Comparison of ENCODE assay signal across 14 cellular contexts in the genomic region with DNA sequence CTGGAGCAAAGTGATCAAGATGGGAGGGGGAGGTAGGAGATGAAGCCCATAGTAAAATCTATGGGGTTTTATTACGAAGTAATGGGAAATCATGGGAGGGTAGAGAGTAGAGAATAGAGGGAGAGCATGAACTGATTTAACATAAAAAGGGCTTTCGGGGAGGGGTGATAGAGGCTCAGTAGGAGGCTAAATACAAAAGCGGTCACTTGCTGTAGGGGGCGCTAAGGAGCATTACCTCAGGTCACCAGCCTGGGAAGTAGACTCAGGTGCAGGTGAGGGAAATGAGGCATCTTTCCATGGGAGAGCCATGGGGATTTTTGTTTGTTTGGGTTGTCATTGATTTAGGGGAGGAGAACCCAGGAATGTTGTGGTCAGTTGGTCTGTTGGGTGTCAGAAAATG. TPM values are rescaled to one million over a fixed set of nuclear protein-coding genes. Genes with fewer than 3 reads are reported as not detected.
DNase-seq lines count a peak whose midpoint lies in the region; ATAC-seq and TF ChIP-seq lines count a peak whose summit lies in the region.
"Had no signal": no experiment of that assay in that cellular context is flagged by ENCODE, and none has a peak within 500 bp of the region (broad histone marks: within the 10 kb centered on the region; RNA-seq: fewer than 3 reads in every experiment).

No MANE protein-coding gene starts in this region.

- ATAC-seq in GM18502 (IDR thresholded peaks at IDR 0.05; ENCODE audit: poor library complexity, unreplicated experiment), result no peak
- ATAC-seq in GM19351 (IDR thresholded peaks at IDR 0.05; ENCODE audit: unreplicated experiment), result no peak

- DNase-seq in A673 (ENCODE audit: low spot score) (no peak), ELF-1 (ENCODE audit: low read depth, low spot score) (peak; percentile 30), NCI-H69 (lab: John Stamatoyannopoulos, UW) (peak; percentile 14), fibroblast of mammary gland (ENCODE audit: low read depth) (no peak), tibial artery (no peak)
- DNase-seq: activated naive CD8-positive, alpha-beta T cell treated with anti-CD3 and anti-CD28 coated beads for 36 hours; cortex of kidney; GM23248; NCI-H1436 treated with DMSO at 0.1 percent for 48 hours; NCI-H774 had no signal

- H3K4me3 ChIP-seq in A673 (ENCODE audit: low read depth, low read length, poor library complexity, severe bottlenecking), result no peak overlapping the region
- H3K4me3 ChIP-seq in fibroblast of mammary gland (ENCODE audit: control insufficient read depth, low read depth, low read length), result no peak overlapping the region
- H3K4me3 ChIP-seq in tibial artery, result no peak overlapping the region
- H3K4me3 ChIP-seq: GM23248 had no signal

- H3K9me3 ChIP-seq in A673 (ENCODE audit: low read depth, low read length, poor library complexity, severe bottlenecking) (no peaks in the 10 kb centered on the region), tibial artery (no peaks in the 10 kb centered on the region)

- no TSS peak for BruUV-seq in A673 (replicated peaks; lab: Mats Ljungman, UMichigan)

- no peaks in the 10 kb centered on the region for H3K27me3 ChIP-seq in A673 (replicated peaks; ENCODE audit: insufficient read depth, low read depth, low read length, poor library complexity)
- no peaks in the 10 kb centered on the region for H3K27me3 ChIP-seq in tibial artery

- POLR2A ChIA-PET in A673 (lab: Charles Lee; ENCODE audit: low non-redundant PET), result no interaction called here

- CTCF ChIA-PET in A673 (lab: Charles Lee), result no interaction called here

- H3K27ac ChIP-seq in A673 (ENCODE audit: low read depth, low read length, poor library complexity, severe bottlenecking) (no peak overlapping the region), tibial artery (no peak overlapping the region)
- H3K27ac ChIP-seq: GM23248 had no signal

- TF ChIP-seq CTCF in A673 (conservative IDR thresholded peaks at IDR 0.05; ENCODE audit: low read depth, low read length) (peak; percentile 44), fibroblast of mammary gland (conservative IDR thresholded peaks at IDR 0.05; ENCODE audit: control insufficient read depth, insufficient read depth, low read depth, low read length) (peak; percentile 4), tibial artery (IDR thresholded peaks at IDR 0.05) (no peak)

- H3K4me1 ChIP-seq in A673 (ENCODE audit: insufficient read depth, low read length, poor library complexity, severe bottlenecking) (peaks cover 6% of the 10 kb centered on the region), tibial artery (no peaks in the 10 kb centered on the region)

- H3K36me3 ChIP-seq in A673 (ENCODE audit: insufficient read depth, low read length, poor library complexity, severe bottlenecking), result no peaks in the 10 kb centered on the region
- no peaks in the 10 kb centered on the region for H3K36me3 ChIP-seq in tibial artery

- intact Hi-C loops in A673 (cut with micrococcal nuclease; ENCODE audit: unreplicated experiment) (no loop called here), tibial artery (cut with DNase I; ENCODE audit: low total_unique reads) (no loop called here)

RNA-seq across cellular contexts. Expression of a gene that starts 14.1 kb away (rescaled TPM):
- total RNA-seq in A673 (2021), result not detected in 2 replicates
- total RNA-seq: activated CD8-positive, alpha-beta memory T cell treated with anti-CD3 and anti-CD28 coated beads for 36 hours; activated naive CD8-positive, alpha-beta T cell treated with anti-CD3 and anti-CD28 coated beads for 36 hours; GM23248; HT1080 had no signal

RNA-seq across cellular contexts. Expression of a gene that starts 28.1 kb away (rescaled TPM):
- total RNA-seq in A673 (2021), result not detected in 2 replicates
- total RNA-seq: activated CD8-positive, alpha-beta memory T cell treated with anti-CD3 and anti-CD28 coated beads for 36 hours; activated naive CD8-positive, alpha-beta T cell treated with anti-CD3 and anti-CD28 coated beads for 36 hours; GM23248; HT1080 had no signal

RNA-seq across cellular contexts. Expression of a gene that starts 37.3 kb away (rescaled TPM):
- not detected in 2 replicates for total RNA-seq in A673 (2021)

RNA-seq across cellular contexts. Expression of a gene that starts 52.0 kb away (rescaled TPM):
- not detected in 2 replicates for total RNA-seq in A673 (2021)
- total RNA-seq: activated CD8-positive, alpha-beta memory T cell treated with anti-CD3 and anti-CD28 coated beads for 36 hours; activated naive CD8-positive, alpha-beta T cell treated with anti-CD3 and anti-CD28 coated beads for 36 hours had no signal

RNA-seq across cellular contexts. Expression of a gene that starts 57.1 kb away (rescaled TPM):
- not detected in 2 replicates for total RNA-seq in A673 (2021)
- total RNA-seq: activated CD8-positive, alpha-beta memory T cell treated with anti-CD3 and anti-CD28 coated beads for 36 hours; activated naive CD8-positive, alpha-beta T cell treated with anti-CD3 and anti-CD28 coated beads for 36 hours; GM23248; HT1080 had no signal

Comparison
In these comparisons a context has a peak if more than half of its experiments do, and no peak if none do; other contexts are left out.
1. DNase-seq: peak in ELF-1 (single experiment) and NCI-H69 (single experiment); none in A673 (single experiment), fibroblast of mammary gland (single experiment) and tibial artery (0 of 2).
2. CTCF ChIP-seq: peak in A673 (single experiment) and fibroblast of mammary gland (single experiment); none in tibial artery (0 of 2).